In genomic region chr17:37373530-37374159, GRCh38 we compare ENCODE assay signal across 1 cellular context.
TF ChIP-seq lines count a peak whose summit lies in the region.

No MANE protein-coding gene starts in this region.

TF ChIP-seq in SK-N-SH, 30 proteins besides CTCF, POLR2A, EP300 and RAD21 (continued from another document):
- TF ChIP-seq, protein P1, sequence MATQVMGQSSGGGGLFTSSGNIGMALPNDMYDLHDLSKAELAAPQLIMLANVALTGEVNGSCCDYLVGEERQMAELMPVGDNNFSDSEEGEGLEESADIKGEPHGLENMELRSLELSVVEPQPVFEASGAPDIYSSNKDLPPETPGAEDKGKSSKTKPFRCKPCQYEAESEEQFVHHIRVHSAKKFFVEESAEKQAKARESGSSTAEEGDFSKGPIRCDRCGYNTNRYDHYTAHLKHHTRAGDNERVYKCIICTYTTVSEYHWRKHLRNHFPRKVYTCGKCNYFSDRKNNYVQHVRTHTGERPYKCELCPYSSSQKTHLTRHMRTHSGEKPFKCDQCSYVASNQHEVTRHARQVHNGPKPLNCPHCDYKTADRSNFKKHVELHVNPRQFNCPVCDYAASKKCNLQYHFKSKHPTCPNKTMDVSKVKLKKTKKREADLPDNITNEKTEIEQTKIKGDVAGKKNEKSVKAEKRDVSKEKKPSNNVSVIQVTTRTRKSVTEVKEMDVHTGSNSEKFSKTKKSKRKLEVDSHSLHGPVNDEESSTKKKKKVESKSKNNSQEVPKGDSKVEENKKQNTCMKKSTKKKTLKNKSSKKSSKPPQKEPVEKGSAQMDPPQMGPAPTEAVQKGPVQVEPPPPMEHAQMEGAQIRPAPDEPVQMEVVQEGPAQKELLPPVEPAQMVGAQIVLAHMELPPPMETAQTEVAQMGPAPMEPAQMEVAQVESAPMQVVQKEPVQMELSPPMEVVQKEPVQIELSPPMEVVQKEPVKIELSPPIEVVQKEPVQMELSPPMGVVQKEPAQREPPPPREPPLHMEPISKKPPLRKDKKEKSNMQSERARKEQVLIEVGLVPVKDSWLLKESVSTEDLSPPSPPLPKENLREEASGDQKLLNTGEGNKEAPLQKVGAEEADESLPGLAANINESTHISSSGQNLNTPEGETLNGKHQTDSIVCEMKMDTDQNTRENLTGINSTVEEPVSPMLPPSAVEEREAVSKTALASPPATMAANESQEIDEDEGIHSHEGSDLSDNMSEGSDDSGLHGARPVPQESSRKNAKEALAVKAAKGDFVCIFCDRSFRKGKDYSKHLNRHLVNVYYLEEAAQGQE (IDR thresholded peaks at IDR 0.05; ENCODE audit: low read depth, low read length): no peak
- TF ChIP-seq, protein P2, sequence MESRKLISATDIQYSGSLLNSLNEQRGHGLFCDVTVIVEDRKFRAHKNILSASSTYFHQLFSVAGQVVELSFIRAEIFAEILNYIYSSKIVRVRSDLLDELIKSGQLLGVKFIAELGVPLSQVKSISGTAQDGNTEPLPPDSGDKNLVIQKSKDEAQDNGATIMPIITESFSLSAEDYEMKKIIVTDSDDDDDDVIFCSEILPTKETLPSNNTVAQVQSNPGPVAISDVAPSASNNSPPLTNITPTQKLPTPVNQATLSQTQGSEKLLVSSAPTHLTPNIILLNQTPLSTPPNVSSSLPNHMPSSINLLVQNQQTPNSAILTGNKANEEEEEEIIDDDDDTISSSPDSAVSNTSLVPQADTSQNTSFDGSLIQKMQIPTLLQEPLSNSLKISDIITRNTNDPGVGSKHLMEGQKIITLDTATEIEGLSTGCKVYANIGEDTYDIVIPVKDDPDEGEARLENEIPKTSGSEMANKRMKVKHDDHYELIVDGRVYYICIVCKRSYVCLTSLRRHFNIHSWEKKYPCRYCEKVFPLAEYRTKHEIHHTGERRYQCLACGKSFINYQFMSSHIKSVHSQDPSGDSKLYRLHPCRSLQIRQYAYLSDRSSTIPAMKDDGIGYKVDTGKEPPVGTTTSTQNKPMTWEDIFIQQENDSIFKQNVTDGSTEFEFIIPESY (IDR thresholded peaks at IDR 0.05; ENCODE audit: borderline replicate concordance, low read depth): no peak
